10 cellular contexts compared by ENCODE assay signal in genomic region chr9:114364123-114364522, GRCh38. TPM values are rescaled to one million over a fixed set of nuclear protein-coding genes. Genes with fewer than 3 reads are reported as not detected.
DNase-seq lines count a peak whose midpoint lies in the region; ATAC-seq and TF ChIP-seq lines count a peak whose summit lies in the region.
"Had no signal": no experiment of that assay in that cellular context is flagged by ENCODE, and none has a peak within 500 bp of the region (broad histone marks: within the 10 kb centered on the region; RNA-seq: fewer than 3 reads in every experiment).

No MANE protein-coding gene starts in this region.

- no peaks in the 10 kb centered on the region for H3K79me2 ChIP-seq in smooth muscle cell (ENCODE audit: low read depth)

- intact Hi-C loops in right lobe of liver (cut with DNase I), result no loop called here

- TF ChIP-seq POLR2A in right lobe of liver (IDR thresholded peaks at IDR 0.05), result no peak

- H3K9me3 Mint-ChIP-seq in activated naive CD8-positive, alpha-beta T cell treated with anti-CD3 and anti-CD28 coated beads for 36 hours, result no peaks in the 10 kb centered on the region
- H3K9me3 Mint-ChIP-seq in osteocyte (ENCODE audit: unreplicated experiment), result no peaks in the 10 kb centered on the region

- no peak overlapping the region for H3K9ac ChIP-seq in smooth muscle cell (ENCODE audit: low read depth)

- H3K4me2 ChIP-seq in smooth muscle cell, result no peak overlapping the region

- H3K4me1 Mint-ChIP-seq in activated naive CD8-positive, alpha-beta T cell treated with anti-CD3 and anti-CD28 coated beads for 36 hours, result peaks cover 82% of the 10 kb centered on the region
- H3K4me1 Mint-ChIP-seq in osteocyte (ENCODE audit: unreplicated experiment), result peaks cover 19% of the 10 kb centered on the region

- H3K9me3 ChIP-seq in right lobe of liver, result no peaks in the 10 kb centered on the region
- no peaks in the 10 kb centered on the region for H3K9me3 ChIP-seq in smooth muscle cell (replicated peaks; ENCODE audit: low read depth)
- H3K9me3 ChIP-seq: heart right ventricle had no signal

- no peaks in the 10 kb centered on the region for H4K20me1 ChIP-seq in smooth muscle cell (ENCODE audit: low read depth)

- TF ChIP-seq CTCF in right lobe of liver (IDR thresholded peaks at IDR 0.05) (no peak), smooth muscle cell (IDR thresholded peaks at IDR 0.05; ENCODE audit: borderline replicate concordance, insufficient read depth, poor library complexity, severe bottlenecking) (no peak), osteocyte (IDR thresholded peaks at IDR 0.05) (no peak)

- H3K4me3 ChIP-seq in right lobe of liver (no peak overlapping the region), smooth muscle cell (no peak overlapping the region)
- H3K4me3 ChIP-seq: heart right ventricle had no signal

- H2AFZ ChIP-seq in smooth muscle cell (ENCODE audit: low read depth), result no peak overlapping the region

- H3K27me3 ChIP-seq in right lobe of liver, result no peaks in the 10 kb centered on the region
- H3K27me3 ChIP-seq in smooth muscle cell (ENCODE audit: low read depth), result no peaks in the 10 kb centered on the region
- H3K27me3 ChIP-seq: heart right ventricle had no signal

- H3K4me3 Mint-ChIP-seq in activated naive CD8-positive, alpha-beta T cell treated with anti-CD3 and anti-CD28 coated beads for 36 hours, result peak overlapping the region; percentile 53
- no peak overlapping the region for H3K4me3 Mint-ChIP-seq in osteocyte (ENCODE audit: unreplicated experiment)

- peak; percentile 71 to 80 (median 77) for ATAC-seq in right lobe of liver
- no peak for ATAC-seq in GM21786 (IDR thresholded peaks at IDR 0.05; ENCODE audit: unreplicated experiment)

- H3K4me1 ChIP-seq in right lobe of liver (peaks cover 0 to 40% (median 20%) of the 10 kb centered on the region in 4 donors), smooth muscle cell (ENCODE audit: low read depth) (no peaks in the 10 kb centered on the region)

- DNase-seq in AML-193 (lab: John Stamatoyannopoulos, UW) (peak; percentile 83 to 87), Kasumi-1 (lab: John Stamatoyannopoulos, UW) (peak; percentile 73 to 75), right lobe of liver (no peak), smooth muscle cell (lab: John Stamatoyannopoulos, UW; ENCODE audit: unreplicated experiment) (no peak), KG1 (lab: John Stamatoyannopoulos, UW) (no peak), osteocyte (ENCODE audit: extremely low spot score, unreplicated experiment) (no peak)
- no peak for DNase-seq in activated naive CD8-positive, alpha-beta T cell treated with anti-CD3 and anti-CD28 coated beads for 36 hours
- DNase-seq: heart right ventricle had no signal

- H3K27ac Mint-ChIP-seq in activated naive CD8-positive, alpha-beta T cell treated with anti-CD3 and anti-CD28 coated beads for 36 hours, result peak overlapping the region; percentile 93
- H3K27ac Mint-ChIP-seq in osteocyte (ENCODE audit: unreplicated experiment), result no peak overlapping the region

- no peaks in the 10 kb centered on the region for H3K27me3 Mint-ChIP-seq in activated naive CD8-positive, alpha-beta T cell treated with anti-CD3 and anti-CD28 coated beads for 36 hours
- no peaks in the 10 kb centered on the region for H3K27me3 Mint-ChIP-seq in osteocyte (ENCODE audit: unreplicated experiment)

- peak overlapping the region; percentile 54 to 82 (median 55) for H3K27ac ChIP-seq in right lobe of liver
- H3K27ac ChIP-seq in smooth muscle cell (ENCODE audit: low read depth), result no peak overlapping the region
- H3K27ac ChIP-seq: VCaP had no signal

- 19% methylated on average over 1 of the region's 1 CpG for WGBS in right lobe of liver (ENCODE audit: insufficient coverage, low coverage, low lambda C conversion rate, missing lambda C conversion rate)
- 73% methylated on average over 1 of the region's 1 CpG for WGBS in smooth muscle cell (ENCODE audit: low lambda C conversion rate)

- peaks cover 78% of the 10 kb centered on the region for H3K36me3 Mint-ChIP-seq in activated naive CD8-positive, alpha-beta T cell treated with anti-CD3 and anti-CD28 coated beads for 36 hours
- peaks cover 62% of the 10 kb centered on the region for H3K36me3 Mint-ChIP-seq in osteocyte (ENCODE audit: unreplicated experiment)

- H3F3A ChIP-seq in smooth muscle cell (ENCODE audit: low read depth), result peaks cover 14% of the 10 kb centered on the region

- peaks cover 0 to 53% (median 19%) of the 10 kb centered on the region in 4 donors for H3K36me3 ChIP-seq in right lobe of liver
- H3K36me3 ChIP-seq in smooth muscle cell (ENCODE audit: low read depth), result peaks cover 4% of the 10 kb centered on the region

RNA-seq across cellular contexts. Expression of gene AKNA, which starts 23.7 kb away (rescaled TPM):
- total RNA-seq in activated naive CD8-positive, alpha-beta T cell treated with anti-CD3 and anti-CD28 coated beads for 36 hours, result 100 to 1,000 TPM; 129 to 130 TPM
- total RNA-seq in right lobe of liver, result 10 to 100 TPM in 3 of 6 experiments, 1 to 10 TPM in 3; 4.7 to 15.1 (median 9.8) TPM
- total RNA-seq in smooth muscle cell, result 3.0 and 4.7 TPM in 2 replicates
- 2.8 and 3.2 TPM in 2 replicates for polyA plus RNA-seq in smooth muscle cell
- total RNA-seq in osteocyte, result 36.0 and 37.0 TPM in 2 replicates

RNA-seq across cellular contexts. Expression of gene ORM2, which starts 34.5 kb away (rescaled TPM):
- total RNA-seq in activated naive CD8-positive, alpha-beta T cell treated with anti-CD3 and anti-CD28 coated beads for 36 hours, result not detected
- total RNA-seq in right lobe of liver (1,000 to 10,000 TPM; 3,162 to 5,107 (median 3,869) TPM), smooth muscle cell (0.27 TPM in 1 of 2 replicates, not detected in the other), osteocyte (not detected in 2 replicates)
- not detected in 2 replicates for polyA plus RNA-seq in smooth muscle cell
- total RNA-seq: heart right ventricle had no signal

RNA-seq across cellular contexts. Expression of gene ORM1, which starts 41.2 kb away (rescaled TPM):
- not detected for total RNA-seq in activated naive CD8-positive, alpha-beta T cell treated with anti-CD3 and anti-CD28 coated beads for 36 hours
- over 10,000 TPM; 11,577 to 28,471 (median 22,756) TPM for total RNA-seq in right lobe of liver
- total RNA-seq in smooth muscle cell, result not detected in 2 replicates
- polyA plus RNA-seq in smooth muscle cell, result 0.46 and 0.74 TPM in 2 replicates
- not detected in 2 replicates for total RNA-seq in osteocyte

Comparison
In these comparisons a context has a peak if more than half of its experiments do, and no peak if none do; other contexts are left out.
1. DNase-seq: peak in AML-193 (2 of 2) and Kasumi-1 (2 of 2); none in activated naive CD8-positive, alpha-beta T cell treated with anti-CD3 and anti-CD28 coated beads for 36 hours (single experiment), right lobe of liver (0 of 3), smooth muscle cell (single experiment), KG1 (single experiment) and osteocyte (single experiment).
2. RNA of gene ORM2, which starts 34.5 kb away (total RNA-seq): 3,162 to 5,107 TPM in right lobe of liver; not detected in activated naive CD8-positive, alpha-beta T cell treated with anti-CD3 and anti-CD28 coated beads for 36 hours, 0.27 TPM in smooth muscle cell and not detected in osteocyte; every median in the first group is over 1,000 times any median in the second.
3. RNA of gene ORM1, which starts 41.2 kb away (total RNA-seq): 11,577 to 28,471 TPM in right lobe of liver; not detected in activated naive CD8-positive, alpha-beta T cell treated with anti-CD3 and anti-CD28 coated beads for 36 hours, not detected in smooth muscle cell and not detected in osteocyte; every median in the first group is over 1,000 times any median in the second.